ENCODE assay signal across 9 cellular contexts in the genomic region with DNA sequence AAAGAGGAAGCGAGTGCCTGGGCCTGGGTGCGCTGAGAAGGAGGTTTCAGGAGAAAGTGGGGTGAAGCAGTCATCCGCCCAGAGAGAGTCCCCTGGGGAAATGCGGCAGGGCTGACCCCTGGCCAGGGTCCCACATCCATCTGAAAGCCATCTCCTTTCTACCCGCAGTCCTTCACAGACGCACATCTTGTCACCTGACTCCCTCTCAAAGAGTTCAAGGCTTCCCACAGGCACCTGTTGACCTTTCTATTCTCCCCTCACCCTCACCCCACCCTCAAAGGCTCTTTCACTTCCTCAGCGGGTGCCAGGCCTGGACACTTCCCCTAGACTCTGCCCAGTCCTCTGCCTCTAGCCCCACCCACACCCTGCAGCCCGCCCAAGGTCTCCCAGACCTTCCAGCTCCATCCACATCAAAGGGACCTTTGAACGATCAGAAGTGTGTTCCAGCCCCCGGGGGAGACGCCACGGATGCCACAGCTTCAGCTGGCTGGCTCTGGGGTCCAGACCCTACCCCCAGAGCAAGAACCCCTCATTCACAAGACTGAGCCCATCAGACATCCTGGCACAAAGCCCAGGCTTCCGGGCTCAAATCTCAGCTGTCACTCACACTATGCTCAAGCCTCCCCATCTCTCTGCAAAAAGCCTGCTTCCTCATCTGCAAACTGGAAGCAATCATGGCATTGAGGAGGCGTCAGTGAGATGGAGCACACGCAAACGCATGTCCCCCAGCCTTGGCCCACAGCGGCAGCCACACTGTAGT. TPM values are rescaled to one million over a fixed set of nuclear protein-coding genes. Genes with fewer than 3 reads are reported as not detected.
DNase-seq lines count a peak whose midpoint lies in the region; ATAC-seq and TF ChIP-seq lines count a peak whose summit lies in the region.
"Had no signal": no experiment of that assay in that cellular context is flagged by ENCODE, and none has a peak within 500 bp of the region (broad histone marks: within the 10 kb centered on the region; RNA-seq: fewer than 3 reads in every experiment).

No MANE protein-coding gene starts in this region.

- peak; percentile 53 for ATAC-seq in GM21423 (IDR thresholded peaks at IDR 0.05; ENCODE audit: unreplicated experiment)
- ATAC-seq in HG03571 (IDR thresholded peaks at IDR 0.05; ENCODE audit: unreplicated experiment) = peak; percentile 47
- peak; percentile 84 for ATAC-seq in stimulated activated memory B cell treated with anti-CD40 and anti-IgM and Interleukin-4, amounts not matched to agents 10 μg/mL and 1 μg/mL and 100 μg/mL, for 72 hours

- H3K4me3 ChIP-seq in GM12864 (ENCODE audit: low read depth, low read length) = peak overlapping the region; percentile 76

- no peaks in the 10 kb centered on the region for H3K9me3 Mint-ChIP-seq in activated CD4-positive, alpha-beta T cell treated with anti-CD3 and anti-CD28 coated beads, Interleukin-2, amount 10 ng/mL, durations not matched to agents 7 days and 5 days
- no peaks in the 10 kb centered on the region for H3K9me3 Mint-ChIP-seq in stimulated activated memory B cell treated with anti-CD40 and anti-IgM and Interleukin-4, amounts not matched to agents 10 μg/mL and 1 μg/mL and 100 μg/mL, for 72 hours

- no peaks in the 10 kb centered on the region for H3K27me3 Mint-ChIP-seq in activated CD4-positive, alpha-beta T cell treated with anti-CD3 and anti-CD28 coated beads, Interleukin-2, amount 10 ng/mL, durations not matched to agents 7 days and 5 days
- no peaks in the 10 kb centered on the region for H3K27me3 Mint-ChIP-seq in stimulated activated memory B cell treated with anti-CD40 and anti-IgM and Interleukin-4, amounts not matched to agents 10 μg/mL and 1 μg/mL and 100 μg/mL, for 72 hours

- CTCF ChIA-PET in activated CD4-positive, alpha-beta T cell treated with anti-CD3 and anti-CD28 coated beads, Interleukin-2, amount 10 ng/mL, durations not matched to agents 7 days and 5 days (lab: Charles Lee) = interaction anchor here (0.9 to 2.8 kb wide), 2 partner anchors 10 to 203 kb away, joined by 3 to 10 read pairs; no protein-coding TSS in a partner anchor

- H3K36me3 Mint-ChIP-seq in activated CD4-positive, alpha-beta T cell treated with anti-CD3 and anti-CD28 coated beads, Interleukin-2, amount 10 ng/mL, durations not matched to agents 7 days and 5 days (ENCODE audit: low read depth) = peaks cover 24% of the 10 kb centered on the region
- peaks cover 62% of the 10 kb centered on the region for H3K36me3 Mint-ChIP-seq in stimulated activated memory B cell treated with anti-CD40 and anti-IgM and Interleukin-4, amounts not matched to agents 10 μg/mL and 1 μg/mL and 100 μg/mL, for 72 hours

- H3K4me3 Mint-ChIP-seq in activated CD4-positive, alpha-beta T cell treated with anti-CD3 and anti-CD28 coated beads, Interleukin-2, amount 10 ng/mL, durations not matched to agents 7 days and 5 days = peak overlapping the region; percentile 78
- peak overlapping the region; percentile 87 for H3K4me3 Mint-ChIP-seq in stimulated activated memory B cell treated with anti-CD40 and anti-IgM and Interleukin-4, amounts not matched to agents 10 μg/mL and 1 μg/mL and 100 μg/mL, for 72 hours

- H3K27ac Mint-ChIP-seq in activated CD4-positive, alpha-beta T cell treated with anti-CD3 and anti-CD28 coated beads, Interleukin-2, amount 10 ng/mL, durations not matched to agents 7 days and 5 days = peak overlapping the region; percentile 91
- peak overlapping the region; percentile 96 for H3K27ac Mint-ChIP-seq in stimulated activated memory B cell treated with anti-CD40 and anti-IgM and Interleukin-4, amounts not matched to agents 10 μg/mL and 1 μg/mL and 100 μg/mL, for 72 hours

- H3K4me1 Mint-ChIP-seq in activated CD4-positive, alpha-beta T cell treated with anti-CD3 and anti-CD28 coated beads, Interleukin-2, amount 10 ng/mL, durations not matched to agents 7 days and 5 days = peaks cover 35% of the 10 kb centered on the region
- H3K4me1 Mint-ChIP-seq in stimulated activated memory B cell treated with anti-CD40 and anti-IgM and Interleukin-4, amounts not matched to agents 10 μg/mL and 1 μg/mL and 100 μg/mL, for 72 hours = peaks cover 70% of the 10 kb centered on the region

- peak; percentile 88 for DNase-seq in GM12864 (ENCODE audit: low read depth)
- DNase-seq in activated CD4-positive, alpha-beta T cell treated with anti-CD3 and anti-CD28 coated beads, Interleukin-2, amount 10 ng/mL, durations not matched to agents 7 days and 5 days = peak; percentile 58
- peak; percentile 51 for DNase-seq in globus pallidus (ENCODE audit: low spot score)
- no peak for DNase-seq in superior temporal gyrus (ENCODE audit: extremely low spot score)
- DNase-seq in SHP77 treated with DMSO at 0.1 percent for 48 hours (lab: John Stamatoyannopoulos, UW) = no peak

- TF ChIP-seq CTCF in GM12864 (IDR thresholded peaks at IDR 0.05; ENCODE audit: low read depth, low read length, missing control alignments) = no peak

- POLR2A ChIA-PET in activated CD4-positive, alpha-beta T cell treated with anti-CD3 and anti-CD28 coated beads, Interleukin-2, amount 10 ng/mL, durations not matched to agents 7 days and 5 days (lab: Charles Lee) = no interaction called here

RNA-seq across cellular contexts. Expression of gene CTSZ, which starts 2.1 kb away (rescaled TPM):
- total RNA-seq in activated CD4-positive, alpha-beta T cell treated with anti-CD3 and anti-CD28 coated beads, Interleukin-2, amount 10 ng/mL, durations not matched to agents 7 days and 5 days = 10 to 100 TPM; 48.2 to 53.3 TPM

RNA-seq across cellular contexts. Expression of gene TUBB1, which starts 14.3 kb away (rescaled TPM):
- not detected for total RNA-seq in activated CD4-positive, alpha-beta T cell treated with anti-CD3 and anti-CD28 coated beads, Interleukin-2, amount 10 ng/mL, durations not matched to agents 7 days and 5 days
- total RNA-seq: pulmonary artery endothelial cell had no signal

RNA-seq across cellular contexts. Expression of gene NELFCD, which starts 23.9 kb away (rescaled TPM):
- 10 to 100 TPM; 90.1 to 98.2 TPM for total RNA-seq in activated CD4-positive, alpha-beta T cell treated with anti-CD3 and anti-CD28 coated beads, Interleukin-2, amount 10 ng/mL, durations not matched to agents 7 days and 5 days

RNA-seq across cellular contexts. Expression of gene ATP5F1E, which starts 27.2 kb away (rescaled TPM):
- total RNA-seq in activated CD4-positive, alpha-beta T cell treated with anti-CD3 and anti-CD28 coated beads, Interleukin-2, amount 10 ng/mL, durations not matched to agents 7 days and 5 days = 100 to 1,000 TPM in 1 of 2 experiments, 10 to 100 TPM in 1; 98.1 to 101 TPM

RNA-seq across cellular contexts. Expression of gene PRELID3B, which starts 37.6 kb away (rescaled TPM):
- total RNA-seq in activated CD4-positive, alpha-beta T cell treated with anti-CD3 and anti-CD28 coated beads, Interleukin-2, amount 10 ng/mL, durations not matched to agents 7 days and 5 days = 10 to 100 TPM; 66.4 to 82.5 TPM

Comparison
In these comparisons a context has a peak if more than half of its experiments do, and no peak if none do; other contexts are left out.
1. DNase-seq: peak in GM12864 (single experiment), activated CD4-positive, alpha-beta T cell treated with anti-CD3 and anti-CD28 coated beads, Interleukin-2, amount 10 ng/mL, durations not matched to agents 7 days and 5 days (single experiment) and globus pallidus (single experiment); none in superior temporal gyrus (single experiment) and SHP77 treated with DMSO at 0.1 percent for 48 hours (single experiment).
2. Peak in every context shown above with its lines, with median percentiles within 50 percentile points of each other: ATAC-seq.